ENCODE assay signal across 1 cellular context in genomic region chr19:54189020-54189667, GRCh38.
TF ChIP-seq lines count a peak whose summit lies in the region.

Gene MBOAT7, minus strand, starts transcription at chr19:54189580. Its CDS starts 1,072 bp downstream, at chr19:54188508.

TF ChIP-seq in HepG2, 621 proteins besides CTCF, POLR2A, EP300 and RAD21 (continued from another document and continues in another):
- TF ChIP-seq, protein P1, sequence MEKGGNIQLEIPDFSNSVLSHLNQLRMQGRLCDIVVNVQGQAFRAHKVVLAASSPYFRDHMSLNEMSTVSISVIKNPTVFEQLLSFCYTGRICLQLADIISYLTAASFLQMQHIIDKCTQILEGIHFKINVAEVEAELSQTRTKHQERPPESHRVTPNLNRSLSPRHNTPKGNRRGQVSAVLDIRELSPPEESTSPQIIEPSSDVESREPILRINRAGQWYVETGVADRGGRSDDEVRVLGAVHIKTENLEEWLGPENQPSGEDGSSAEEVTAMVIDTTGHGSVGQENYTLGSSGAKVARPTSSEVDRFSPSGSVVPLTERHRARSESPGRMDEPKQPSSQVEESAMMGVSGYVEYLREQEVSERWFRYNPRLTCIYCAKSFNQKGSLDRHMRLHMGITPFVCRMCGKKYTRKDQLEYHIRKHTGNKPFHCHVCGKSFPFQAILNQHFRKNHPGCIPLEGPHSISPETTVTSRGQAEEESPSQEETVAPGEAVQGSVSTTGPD (CRISPR knock-in tag; IDR thresholded peaks at IDR 0.05): no peak
- no peak for TF ChIP-seq SATB2 (CRISPR knock-in tag; IDR thresholded peaks at IDR 0.05)
- TF ChIP-seq, protein P2, sequence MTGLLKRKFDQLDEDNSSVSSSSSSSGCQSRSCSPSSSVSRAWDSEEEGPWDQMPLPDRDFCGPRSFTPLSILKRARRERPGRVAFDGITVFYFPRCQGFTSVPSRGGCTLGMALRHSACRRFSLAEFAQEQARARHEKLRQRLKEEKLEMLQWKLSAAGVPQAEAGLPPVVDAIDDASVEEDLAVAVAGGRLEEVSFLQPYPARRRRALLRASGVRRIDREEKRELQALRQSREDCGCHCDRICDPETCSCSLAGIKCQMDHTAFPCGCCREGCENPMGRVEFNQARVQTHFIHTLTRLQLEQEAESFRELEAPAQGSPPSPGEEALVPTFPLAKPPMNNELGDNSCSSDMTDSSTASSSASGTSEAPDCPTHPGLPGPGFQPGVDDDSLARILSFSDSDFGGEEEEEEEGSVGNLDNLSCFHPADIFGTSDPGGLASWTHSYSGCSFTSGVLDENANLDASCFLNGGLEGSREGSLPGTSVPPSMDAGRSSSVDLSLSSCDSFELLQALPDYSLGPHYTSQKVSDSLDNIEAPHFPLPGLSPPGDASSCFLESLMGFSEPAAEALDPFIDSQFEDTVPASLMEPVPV (CRISPR knock-in tag; IDR thresholded peaks at IDR 0.05): peak; percentile 64; the same call in 1 of the 2 replicates
- TF ChIP-seq, protein P3, sequence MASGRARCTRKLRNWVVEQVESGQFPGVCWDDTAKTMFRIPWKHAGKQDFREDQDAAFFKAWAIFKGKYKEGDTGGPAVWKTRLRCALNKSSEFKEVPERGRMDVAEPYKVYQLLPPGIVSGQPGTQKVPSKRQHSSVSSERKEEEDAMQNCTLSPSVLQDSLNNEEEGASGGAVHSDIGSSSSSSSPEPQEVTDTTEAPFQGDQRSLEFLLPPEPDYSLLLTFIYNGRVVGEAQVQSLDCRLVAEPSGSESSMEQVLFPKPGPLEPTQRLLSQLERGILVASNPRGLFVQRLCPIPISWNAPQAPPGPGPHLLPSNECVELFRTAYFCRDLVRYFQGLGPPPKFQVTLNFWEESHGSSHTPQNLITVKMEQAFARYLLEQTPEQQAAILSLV (CRISPR knock-in tag; IDR thresholded peaks at IDR 0.05; ENCODE audit: borderline replicate concordance): no peak
- no peak for TF ChIP-seq ZBTB49 (CRISPR knock-in tag; IDR thresholded peaks at IDR 0.05; ENCODE audit: borderline replicate concordance)
- TF ChIP-seq ZNF747 (CRISPR knock-in tag; IDR thresholded peaks at IDR 0.05; ENCODE audit: borderline replicate concordance): no peak
- TF ChIP-seq ZEB1 (IDR thresholded peaks at IDR 0.05; ENCODE audit: insufficient replicate concordance, low read depth): no peak
- TF ChIP-seq IKZF1 (IDR thresholded peaks at IDR 0.05): no peak
- TF ChIP-seq AKAP8 (CRISPR knock-in tag; IDR thresholded peaks at IDR 0.05): no peak
- no peak for TF ChIP-seq ZNF75D (CRISPR knock-in tag; IDR thresholded peaks at IDR 0.05; ENCODE audit: borderline replicate concordance)
- TF ChIP-seq, protein P4, sequence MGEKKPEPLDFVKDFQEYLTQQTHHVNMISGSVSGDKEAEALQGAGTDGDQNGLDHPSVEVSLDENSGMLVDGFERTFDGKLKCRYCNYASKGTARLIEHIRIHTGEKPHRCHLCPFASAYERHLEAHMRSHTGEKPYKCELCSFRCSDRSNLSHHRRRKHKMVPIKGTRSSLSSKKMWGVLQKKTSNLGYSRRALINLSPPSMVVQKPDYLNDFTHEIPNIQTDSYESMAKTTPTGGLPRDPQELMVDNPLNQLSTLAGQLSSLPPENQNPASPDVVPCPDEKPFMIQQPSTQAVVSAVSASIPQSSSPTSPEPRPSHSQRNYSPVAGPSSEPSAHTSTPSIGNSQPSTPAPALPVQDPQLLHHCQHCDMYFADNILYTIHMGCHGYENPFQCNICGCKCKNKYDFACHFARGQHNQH (CRISPR knock-in tag; IDR thresholded peaks at IDR 0.05): no peak
- no peak for TF ChIP-seq ZNF589 (CRISPR knock-in tag; conservative IDR thresholded peaks at IDR 0.05)
- no peak for TF ChIP-seq ZNF878 (CRISPR knock-in tag; IDR thresholded peaks at IDR 0.05)
- TF ChIP-seq KLF11 (CRISPR knock-in tag; IDR thresholded peaks at IDR 0.05): no peak; the same call in 1 of the 2 replicates
- no peak for TF ChIP-seq ZNF251 (CRISPR knock-in tag; IDR thresholded peaks at IDR 0.05)
- TF ChIP-seq ZNF737 (CRISPR knock-in tag; IDR thresholded peaks at IDR 0.05; ENCODE audit: borderline replicate concordance): no peak
- TF ChIP-seq, protein P5, sequence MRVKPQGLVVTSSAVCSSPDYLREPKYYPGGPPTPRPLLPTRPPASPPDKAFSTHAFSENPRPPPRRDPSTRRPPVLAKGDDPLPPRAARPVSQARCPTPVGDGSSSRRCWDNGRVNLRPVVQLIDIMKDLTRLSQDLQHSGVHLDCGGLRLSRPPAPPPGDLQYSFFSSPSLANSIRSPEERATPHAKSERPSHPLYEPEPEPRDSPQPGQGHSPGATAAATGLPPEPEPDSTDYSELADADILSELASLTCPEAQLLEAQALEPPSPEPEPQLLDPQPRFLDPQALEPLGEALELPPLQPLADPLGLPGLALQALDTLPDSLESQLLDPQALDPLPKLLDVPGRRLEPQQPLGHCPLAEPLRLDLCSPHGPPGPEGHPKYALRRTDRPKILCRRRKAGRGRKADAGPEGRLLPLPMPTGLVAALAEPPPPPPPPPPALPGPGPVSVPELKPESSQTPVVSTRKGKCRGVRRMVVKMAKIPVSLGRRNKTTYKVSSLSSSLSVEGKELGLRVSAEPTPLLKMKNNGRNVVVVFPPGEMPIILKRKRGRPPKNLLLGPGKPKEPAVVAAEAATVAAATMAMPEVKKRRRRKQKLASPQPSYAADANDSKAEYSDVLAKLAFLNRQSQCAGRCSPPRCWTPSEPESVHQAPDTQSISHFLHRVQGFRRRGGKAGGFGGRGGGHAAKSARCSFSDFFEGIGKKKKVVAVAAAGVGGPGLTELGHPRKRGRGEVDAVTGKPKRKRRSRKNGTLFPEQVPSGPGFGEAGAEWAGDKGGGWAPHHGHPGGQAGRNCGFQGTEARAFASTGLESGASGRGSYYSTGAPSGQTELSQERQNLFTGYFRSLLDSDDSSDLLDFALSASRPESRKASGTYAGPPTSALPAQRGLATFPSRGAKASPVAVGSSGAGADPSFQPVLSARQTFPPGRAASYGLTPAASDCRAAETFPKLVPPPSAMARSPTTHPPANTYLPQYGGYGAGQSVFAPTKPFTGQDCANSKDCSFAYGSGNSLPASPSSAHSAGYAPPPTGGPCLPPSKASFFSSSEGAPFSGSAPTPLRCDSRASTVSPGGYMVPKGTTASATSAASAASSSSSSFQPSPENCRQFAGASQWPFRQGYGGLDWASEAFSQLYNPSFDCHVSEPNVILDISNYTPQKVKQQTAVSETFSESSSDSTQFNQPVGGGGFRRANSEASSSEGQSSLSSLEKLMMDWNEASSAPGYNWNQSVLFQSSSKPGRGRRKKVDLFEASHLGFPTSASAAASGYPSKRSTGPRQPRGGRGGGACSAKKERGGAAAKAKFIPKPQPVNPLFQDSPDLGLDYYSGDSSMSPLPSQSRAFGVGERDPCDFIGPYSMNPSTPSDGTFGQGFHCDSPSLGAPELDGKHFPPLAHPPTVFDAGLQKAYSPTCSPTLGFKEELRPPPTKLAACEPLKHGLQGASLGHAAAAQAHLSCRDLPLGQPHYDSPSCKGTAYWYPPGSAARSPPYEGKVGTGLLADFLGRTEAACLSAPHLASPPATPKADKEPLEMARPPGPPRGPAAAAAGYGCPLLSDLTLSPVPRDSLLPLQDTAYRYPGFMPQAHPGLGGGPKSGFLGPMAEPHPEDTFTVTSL (CRISPR knock-in tag; IDR thresholded peaks at IDR 0.05; ENCODE audit: borderline replicate concordance): no peak
- peak; percentile 52 for TF ChIP-seq SKI (IDR thresholded peaks at IDR 0.05; ENCODE audit: partially characterized antibody)
- TF ChIP-seq ZNF3 (CRISPR knock-in tag; IDR thresholded peaks at IDR 0.05): no peak
- TF ChIP-seq NCOA1 (CRISPR knock-in tag; IDR thresholded peaks at IDR 0.05): no peak
- TF ChIP-seq ZNF24 (IDR thresholded peaks at IDR 0.05): 0 out of 2 replicates have a peak, but pooled peaks have one; percentile 23
- TF ChIP-seq ZNF572 (CRISPR knock-in tag; IDR thresholded peaks at IDR 0.05): no peak
- TF ChIP-seq, protein P6, sequence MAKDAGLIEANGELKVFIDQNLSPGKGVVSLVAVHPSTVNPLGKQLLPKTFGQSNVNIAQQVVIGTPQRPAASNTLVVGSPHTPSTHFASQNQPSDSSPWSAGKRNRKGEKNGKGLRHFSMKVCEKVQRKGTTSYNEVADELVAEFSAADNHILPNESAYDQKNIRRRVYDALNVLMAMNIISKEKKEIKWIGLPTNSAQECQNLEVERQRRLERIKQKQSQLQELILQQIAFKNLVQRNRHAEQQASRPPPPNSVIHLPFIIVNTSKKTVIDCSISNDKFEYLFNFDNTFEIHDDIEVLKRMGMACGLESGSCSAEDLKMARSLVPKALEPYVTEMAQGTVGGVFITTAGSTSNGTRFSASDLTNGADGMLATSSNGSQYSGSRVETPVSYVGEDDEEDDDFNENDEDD (CRISPR knock-in tag; IDR thresholded peaks at IDR 0.05; ENCODE audit: borderline replicate concordance): peak; percentile 63; the same call in 1 of the 2 replicates
- 0 out of 2 replicates have a peak, but pooled peaks have one; percentile 30 for TF ChIP-seq ZZZ3 (CRISPR knock-in tag; IDR thresholded peaks at IDR 0.05; ENCODE audit: borderline replicate concordance)
- no peak for TF ChIP-seq ZC3H4 (CRISPR knock-in tag; IDR thresholded peaks at IDR 0.05; ENCODE audit: borderline replicate concordance)
- TF ChIP-seq, protein P7, sequence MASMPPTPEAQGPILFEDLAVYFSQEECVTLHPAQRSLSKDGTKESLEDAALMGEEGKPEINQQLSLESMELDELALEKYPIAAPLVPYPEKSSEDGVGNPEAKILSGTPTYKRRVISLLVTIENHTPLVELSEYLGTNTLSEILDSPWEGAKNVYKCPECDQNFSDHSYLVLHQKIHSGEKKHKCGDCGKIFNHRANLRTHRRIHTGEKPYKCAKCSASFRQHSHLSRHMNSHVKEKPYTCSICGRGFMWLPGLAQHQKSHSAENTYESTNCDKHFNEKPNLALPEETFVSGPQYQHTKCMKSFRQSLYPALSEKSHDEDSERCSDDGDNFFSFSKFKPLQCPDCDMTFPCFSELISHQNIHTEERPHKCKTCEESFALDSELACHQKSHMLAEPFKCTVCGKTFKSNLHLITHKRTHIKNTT (CRISPR knock-in tag; IDR thresholded peaks at IDR 0.05): no peak
- no peak for TF ChIP-seq CBFB (CRISPR knock-in tag; IDR thresholded peaks at IDR 0.05)
- TF ChIP-seq, protein P8, sequence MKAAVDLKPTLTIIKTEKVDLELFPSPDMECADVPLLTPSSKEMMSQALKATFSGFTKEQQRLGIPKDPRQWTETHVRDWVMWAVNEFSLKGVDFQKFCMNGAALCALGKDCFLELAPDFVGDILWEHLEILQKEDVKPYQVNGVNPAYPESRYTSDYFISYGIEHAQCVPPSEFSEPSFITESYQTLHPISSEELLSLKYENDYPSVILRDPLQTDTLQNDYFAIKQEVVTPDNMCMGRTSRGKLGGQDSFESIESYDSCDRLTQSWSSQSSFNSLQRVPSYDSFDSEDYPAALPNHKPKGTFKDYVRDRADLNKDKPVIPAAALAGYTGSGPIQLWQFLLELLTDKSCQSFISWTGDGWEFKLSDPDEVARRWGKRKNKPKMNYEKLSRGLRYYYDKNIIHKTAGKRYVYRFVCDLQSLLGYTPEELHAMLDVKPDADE (CRISPR knock-in tag; IDR thresholded peaks at IDR 0.05): no peak
- TF ChIP-seq NFE2L2 (IDR thresholded peaks at IDR 0.05; ENCODE audit: low read length): no peak
- TF ChIP-seq, protein P9, sequence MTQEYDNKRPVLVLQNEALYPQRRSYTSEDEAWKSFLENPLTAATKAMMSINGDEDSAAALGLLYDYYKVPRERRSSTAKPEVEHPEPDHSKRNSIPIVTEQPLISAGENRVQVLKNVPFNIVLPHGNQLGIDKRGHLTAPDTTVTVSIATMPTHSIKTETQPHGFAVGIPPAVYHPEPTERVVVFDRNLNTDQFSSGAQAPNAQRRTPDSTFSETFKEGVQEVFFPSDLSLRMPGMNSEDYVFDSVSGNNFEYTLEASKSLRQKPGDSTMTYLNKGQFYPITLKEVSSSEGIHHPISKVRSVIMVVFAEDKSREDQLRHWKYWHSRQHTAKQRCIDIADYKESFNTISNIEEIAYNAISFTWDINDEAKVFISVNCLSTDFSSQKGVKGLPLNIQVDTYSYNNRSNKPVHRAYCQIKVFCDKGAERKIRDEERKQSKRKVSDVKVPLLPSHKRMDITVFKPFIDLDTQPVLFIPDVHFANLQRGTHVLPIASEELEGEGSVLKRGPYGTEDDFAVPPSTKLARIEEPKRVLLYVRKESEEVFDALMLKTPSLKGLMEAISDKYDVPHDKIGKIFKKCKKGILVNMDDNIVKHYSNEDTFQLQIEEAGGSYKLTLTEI (CRISPR knock-in tag; conservative IDR thresholded peaks at IDR 0.05): no peak
- TF ChIP-seq, protein P10, sequence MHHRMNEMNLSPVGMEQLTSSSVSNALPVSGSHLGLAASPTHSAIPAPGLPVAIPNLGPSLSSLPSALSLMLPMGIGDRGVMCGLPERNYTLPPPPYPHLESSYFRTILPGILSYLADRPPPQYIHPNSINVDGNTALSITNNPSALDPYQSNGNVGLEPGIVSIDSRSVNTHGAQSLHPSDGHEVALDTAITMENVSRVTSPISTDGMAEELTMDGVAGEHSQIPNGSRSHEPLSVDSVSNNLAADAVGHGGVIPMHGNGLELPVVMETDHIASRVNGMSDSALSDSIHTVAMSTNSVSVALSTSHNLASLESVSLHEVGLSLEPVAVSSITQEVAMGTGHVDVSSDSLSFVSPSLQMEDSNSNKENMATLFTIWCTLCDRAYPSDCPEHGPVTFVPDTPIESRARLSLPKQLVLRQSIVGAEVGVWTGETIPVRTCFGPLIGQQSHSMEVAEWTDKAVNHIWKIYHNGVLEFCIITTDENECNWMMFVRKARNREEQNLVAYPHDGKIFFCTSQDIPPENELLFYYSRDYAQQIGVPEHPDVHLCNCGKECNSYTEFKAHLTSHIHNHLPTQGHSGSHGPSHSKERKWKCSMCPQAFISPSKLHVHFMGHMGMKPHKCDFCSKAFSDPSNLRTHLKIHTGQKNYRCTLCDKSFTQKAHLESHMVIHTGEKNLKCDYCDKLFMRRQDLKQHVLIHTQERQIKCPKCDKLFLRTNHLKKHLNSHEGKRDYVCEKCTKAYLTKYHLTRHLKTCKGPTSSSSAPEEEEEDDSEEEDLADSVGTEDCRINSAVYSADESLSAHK (CRISPR knock-in tag; IDR thresholded peaks at IDR 0.05; ENCODE audit: borderline replicate concordance): no peak
- no peak for TF ChIP-seq PREB (CRISPR knock-in tag; IDR thresholded peaks at IDR 0.05)
